9 cellular contexts compared by ENCODE assay signal in the genomic region with DNA sequence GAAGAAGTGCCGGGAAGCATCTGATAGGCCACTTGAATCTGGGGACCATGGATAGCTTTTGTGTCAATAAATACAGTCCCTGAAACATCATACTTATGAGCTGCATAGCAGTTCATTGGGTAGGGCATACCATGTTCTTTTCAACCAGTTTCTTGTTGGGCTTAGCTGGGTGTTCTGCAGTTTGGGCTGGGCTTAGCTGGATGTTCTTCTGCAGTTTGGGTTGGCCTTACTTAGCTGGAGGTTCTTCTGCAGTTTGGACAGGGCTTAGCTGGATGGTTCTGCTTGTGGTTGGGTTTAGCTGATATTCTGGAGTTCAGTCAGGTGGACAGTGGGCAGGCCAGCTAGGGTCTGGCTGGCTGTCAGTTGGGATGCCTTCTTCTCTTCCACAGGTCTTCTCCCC. TPM values are rescaled to one million over a fixed set of nuclear protein-coding genes. Genes with fewer than 3 reads are reported as not detected.
"Had no signal": no experiment of that assay in that cellular context is flagged by ENCODE, and none has a peak within 500 bp of the region (broad histone marks: within the 10 kb centered on the region; RNA-seq: fewer than 3 reads in every experiment).

No MANE protein-coding gene starts in this region.

- ATAC-seq: HCT116, K562 had no signal

- FAIRE-seq: K562 had no signal

- H3K9me3 ChIP-seq: HAP-1 had no signal

- H3K9ac ChIP-seq: GM23248 had no signal

- DNase-seq: GM23248, GOT3, H7, IMR-90 had no signal

- H2AFZ ChIP-seq: GM23248 had no signal

- H3K4me1 ChIP-seq: HAP-1 had no signal

- H3K27ac ChIP-seq: GM23248, HL-60 had no signal

- H3K4me3 ChIP-seq: GM23248, HAP-1, K562 had no signal

RNA-seq across cellular contexts. Expression of a gene that starts 53.1 kb away (rescaled TPM):
- total RNA-seq: GM23248, H7, HT1080, IMR-90, K562 had no signal
- polyA plus RNA-seq: GM23248, IMR-90, K562 had no signal
